Comparison of ENCODE assay signal across 24 cellular contexts in the genomic region with DNA sequence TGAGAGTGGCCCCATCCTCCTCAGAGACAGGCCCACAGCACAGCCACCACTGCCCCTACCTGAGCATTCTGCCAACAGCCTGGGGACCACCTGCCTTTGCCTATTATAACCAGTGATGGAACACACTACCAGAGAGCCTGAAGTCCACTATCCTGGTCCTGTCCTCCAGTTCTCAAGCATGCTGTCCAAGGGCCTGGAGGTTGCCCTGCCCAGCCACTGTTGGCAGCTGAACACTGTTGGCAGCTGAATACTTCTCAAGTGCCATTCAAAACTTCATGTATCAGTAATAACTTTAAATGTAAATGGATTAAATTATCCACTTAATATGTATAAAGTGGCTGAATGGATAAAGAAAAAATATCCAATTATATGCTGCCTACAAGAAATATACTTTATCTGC.
"Had no signal": no experiment of that assay in that cellular context is flagged by ENCODE, and none has a peak within 500 bp of the region (broad histone marks: within the 10 kb centered on the region; RNA-seq: fewer than 3 reads in every experiment).

No MANE protein-coding gene starts in this region.

- H3K9ac ChIP-seq: parathyroid adenoma had no signal

- H3K79me2 ChIP-seq: hepatocyte, parathyroid adenoma had no signal

- H3K27ac ChIP-seq: coronary artery, esophagus muscularis mucosa, foreskin keratinocyte, gastroesophageal sphincter, heart left ventricle, hepatocyte, parathyroid adenoma, sigmoid colon, testis, tibial nerve, upper lobe of left lung, uterus had no signal

- H3K27me3 ChIP-seq: esophagus muscularis mucosa, foreskin keratinocyte, gastroesophageal sphincter, heart left ventricle, hepatocyte, sigmoid colon, testis, tibial nerve, upper lobe of left lung, uterus had no signal

- DNase-seq: dermis blood vessel endothelial cell; effector memory CD4-positive, alpha-beta T cell; foreskin keratinocyte; heart left ventricle; kidney; left cardiac atrium; mesenchymal stem cell; mucosa of descending colon; naive B cell; sigmoid colon; stimulated activated CD4-positive, alpha-beta T cell treated with anti-CD3 and anti-CD28 coated beads, Interleukin-2, amount 100 ng/mL, for 24 hours; stimulated activated CD4-positive, alpha-beta T cell treated with anti-CD3 and anti-CD28 coated beads, Interleukin-4, amount 100 ng/mL, for 24 hours; stimulated activated naive CD8-positive, alpha-beta T cell treated with anti-CD3 and anti-CD28 coated beads, Interleukin-15, Interleukin-2, amounts not matched to agents 100 U/mL and 50 U/mL, for 24 hours; substantia nigra; testis; upper lobe of left lung; uterus had no signal

- FAIRE-seq: endothelial cell of umbilical vein, kidney had no signal

- ATAC-seq: foreskin keratinocyte; gastroesophageal sphincter; left cardiac atrium; mucosa of descending colon; stimulated activated naive CD8-positive, alpha-beta T cell treated with anti-CD3 and anti-CD28 coated beads, Interleukin-15, Interleukin-2, amounts not matched to agents 100 U/mL and 50 U/mL, for 24 hours had no signal

- H3K4me3 ChIP-seq: coronary artery, esophagus muscularis mucosa, gastroesophageal sphincter, heart left ventricle, hepatocyte, mucosa of descending colon, sigmoid colon, testis, tibial nerve, upper lobe of left lung, uterus had no signal

- H3K4me2 ChIP-seq: hepatocyte had no signal

- H3K4me1 ChIP-seq: esophagus muscularis mucosa, foreskin keratinocyte, gastroesophageal sphincter, heart left ventricle, parathyroid adenoma, sigmoid colon, testis, tibial nerve, upper lobe of left lung, uterus had no signal

- H3K36me3 ChIP-seq: esophagus muscularis mucosa, gastroesophageal sphincter, heart left ventricle, sigmoid colon, tibial nerve, upper lobe of left lung, uterus had no signal

- H3K9me3 ChIP-seq: esophagus muscularis mucosa, gastroesophageal sphincter, heart left ventricle, mucosa of descending colon, sigmoid colon, testis, upper lobe of left lung, uterus had no signal

- H2AFZ ChIP-seq: hepatocyte, parathyroid adenoma had no signal
